In genomic region chr5:172766287-172767104, GRCh38 we compare ENCODE assay signal across 8 cellular contexts. TPM values are rescaled to one million over a fixed set of nuclear protein-coding genes. Genes with fewer than 3 reads are reported as not detected.
DNase-seq lines count a peak whose midpoint lies in the region; ATAC-seq and TF ChIP-seq lines count a peak whose summit lies in the region.

No MANE protein-coding gene starts in this region.

- no peaks in the 10 kb centered on the region for H3K9me3 ChIP-seq in heart right ventricle

- 9 to 10% methylated on average over 16 of the region's 16 CpGs for WGBS in heart right ventricle, 2 donors

- ATAC-seq in heart right ventricle (peak; percentile 12 to 55 (median 38)), GM18511 (IDR thresholded peaks at IDR 0.05; ENCODE audit: unreplicated experiment) (no peak)

- peak overlapping the region; percentile 62 to 99 (median 92) for H3K4me3 ChIP-seq in heart right ventricle

- TF ChIP-seq CTCF in heart right ventricle (IDR thresholded peaks at IDR 0.05), result no peak

- H3K36me3 ChIP-seq in heart right ventricle, result peaks cover 6 to 36% (median 27%) of the 10 kb centered on the region in 9 donors

- no peaks in the 10 kb centered on the region for H3K27me3 ChIP-seq in heart right ventricle

- peaks cover 8 to 64% (median 43%) of the 10 kb centered on the region in 9 donors for H3K4me1 ChIP-seq in heart right ventricle

- intact Hi-C loops in heart right ventricle (cut with DNase I), result loop anchor here in 4 of 10 donors (1.0 to 10.0 kb wide), 5 partner anchors 34 to 182 kb away; no protein-coding TSS in a partner anchor

- DNase-seq in A172 (ENCODE audit: low spot score), result peak; percentile 47
- peak; percentile 60 for DNase-seq in HK-2 (ENCODE audit: unreplicated experiment)
- DNase-seq in anterior cingulate cortex (lab: John Stamatoyannopoulos, UW), result peak in 56 of 58 donors; percentile 19 to 87 (median 64)
- peak; percentile 68 to 87 for DNase-seq in heart right ventricle
- peak; percentile 91 for DNase-seq in pons (ENCODE audit: low spot score)
- no peak for DNase-seq in NCI-H1436 (lab: John Stamatoyannopoulos, UW)
- DNase-seq in islet precursor cell, result no peak

- H3K27ac ChIP-seq in heart right ventricle, result peak overlapping the region; percentile 95 to 100 (median 100)

RNA-seq across cellular contexts. Expression of gene DUSP1, which starts 4.5 kb away (rescaled TPM):
- total RNA-seq in A172 (2014; rRNA removed; shearing (Covaris generic)), result 42.5 and 58.2 TPM in 2 replicates
- total RNA-seq in heart right ventricle, result 100 to 1,000 TPM in 7 of 10 donors, 10 to 100 TPM in 3; 55.7 to 215 (median 143) TPM
- 10 to 100 TPM; 33.3 to 98.6 TPM for polyA plus RNA-seq in heart right ventricle

Comparison
In these comparisons a context has a peak if more than half of its experiments do, and no peak if none do; other contexts are left out.
1. DNase-seq: peak in A172 (single experiment), HK-2 (single experiment), anterior cingulate cortex (56 of 58), heart right ventricle (2 of 2) and pons (single experiment); none in NCI-H1436 (single experiment) and islet precursor cell (single experiment).